35 cellular contexts compared by ENCODE assay signal in genomic region chr12:96167492-96167891, GRCh38.
"Had no signal": no experiment of that assay in that cellular context is flagged by ENCODE, and none has a peak within 500 bp of the region (broad histone marks: within the 10 kb centered on the region; RNA-seq: fewer than 3 reads in every experiment).

No MANE protein-coding gene starts in this region.

- H3K27ac ChIP-seq: ascending aorta, Peyer's patch, VCaP had no signal

- H3K4me3 Mint-ChIP-seq: activated B cell treated with CpG ODN at 0.5 μM for 24 hours; activated CD4-positive, alpha-beta memory T cell treated with anti-CD3 and anti-CD28 coated beads, Interleukin-2, amount 10 ng/mL, durations not matched to agents 7 days and 5 days; activated CD8-positive, alpha-beta memory T cell treated with anti-CD3 and anti-CD28 coated beads, Interleukin-2, amount 10 ng/mL, durations not matched to agents 7 days and 5 days; activated naive CD4-positive, alpha-beta T cell treated with anti-CD3 and anti-CD28 coated beads, Interleukin-2, amount 10 ng/mL, durations not matched to agents 7 days and 5 days; activated naive CD8-positive, alpha-beta T cell had no signal

- H3K27me3 ChIP-seq: ascending aorta, MG63, Peyer's patch had no signal

- H3K36me3 ChIP-seq: ascending aorta, MG63, Peyer's patch had no signal

- H3K27me3 Mint-ChIP-seq: activated B cell treated with CpG ODN at 0.5 μM for 24 hours; activated CD4-positive, alpha-beta memory T cell treated with anti-CD3 and anti-CD28 coated beads, Interleukin-2, amount 10 ng/mL, durations not matched to agents 7 days and 5 days had no signal

- ATAC-seq: activated CD8-positive, alpha-beta memory T cell treated with anti-CD3 and anti-CD28 coated beads, Interleukin-2, amount 10 ng/mL, durations not matched to agents 7 days and 5 days; PC-3 had no signal

- H3K4me3 ChIP-seq: ascending aorta, MG63, Peyer's patch had no signal

- H3K4me1 ChIP-seq: ascending aorta, Peyer's patch had no signal

- DNase-seq: activated B cell treated with CpG ODN at 0.5 μM for 24 hours; activated CD4-positive, alpha-beta memory T cell treated with anti-CD3 and anti-CD28 coated beads, Interleukin-2, amount 10 ng/mL, durations not matched to agents 7 days and 5 days; activated CD4-positive, alpha-beta T cell treated with anti-CD3 and anti-CD28 coated beads for 4 hours; activated CD4-positive, alpha-beta T cell treated with anti-CD3 and anti-CD28 coated beads, Interleukin-2, amount 50 U/mL, for 1 hour; activated CD4-positive, CD25-positive, alpha-beta regulatory T cell treated with anti-CD3 and anti-CD28 coated beads, Interleukin-2, amount 50 U/mL, for 72 hours; activated CD8-positive, alpha-beta memory T cell treated with anti-CD3 and anti-CD28 coated beads for 24 hours; activated CD8-positive, alpha-beta memory T cell treated with anti-CD3 and anti-CD28 coated beads, Interleukin-2, amount 10 ng/mL, durations not matched to agents 7 days and 5 days; activated CD8-positive, alpha-beta memory T cell treated with anti-CD3 and anti-CD28 coated beads, Interleukin-2, amount 50 U/mL, for 48 hours; activated effector memory CD4-positive, alpha-beta T cell treated with Interleukin-2 at 50 U/mL for 16 hours; activated naive CD4-positive, alpha-beta T cell treated with anti-CD3 and anti-CD28 coated beads, Interleukin-2, amount 10 ng/mL, durations not matched to agents 7 days and 5 days; activated T-cell treated with anti-CD3 and anti-CD28 coated beads, Interleukin-2, amount 50 U/mL, for 48 hours; amygdala; Kasumi-1; KG1; MG63; NCI-H1048; NCI-H146; NCI-H187; NCI-H2029 treated with DMSO at 0.1 percent for 48 hours; NCI-H2107; NCI-H2171; NCI-H510A; NCI-H526; NCI-H748 treated with DMSO at 0.1 percent for 48 hours; NK-92 treated with Interleukin-12 subunit alpha and Interleukin-12 subunit beta, amount 100 ng/mL, for 24 hours; PC-3; Peyer's patch; RPMI8226; SW 1271; T-helper 1 cell; T-helper 2 cell; T-helper 9 cell had no signal

- H3K9me3 Mint-ChIP-seq: activated B cell treated with CpG ODN at 0.5 μM for 24 hours had no signal

- H3K27ac Mint-ChIP-seq: activated B cell treated with CpG ODN at 0.5 μM for 24 hours; activated CD4-positive, alpha-beta memory T cell treated with anti-CD3 and anti-CD28 coated beads, Interleukin-2, amount 10 ng/mL, durations not matched to agents 7 days and 5 days; activated CD8-positive, alpha-beta memory T cell treated with anti-CD3 and anti-CD28 coated beads, Interleukin-2, amount 10 ng/mL, durations not matched to agents 7 days and 5 days; activated naive CD4-positive, alpha-beta T cell treated with anti-CD3 and anti-CD28 coated beads, Interleukin-2, amount 10 ng/mL, durations not matched to agents 7 days and 5 days; activated naive CD8-positive, alpha-beta T cell had no signal

- H3K36me3 Mint-ChIP-seq: activated CD8-positive, alpha-beta memory T cell treated with anti-CD3 and anti-CD28 coated beads, Interleukin-2, amount 10 ng/mL, durations not matched to agents 7 days and 5 days; activated naive CD8-positive, alpha-beta T cell had no signal

- H3K4me1 Mint-ChIP-seq: activated CD4-positive, alpha-beta memory T cell treated with anti-CD3 and anti-CD28 coated beads, Interleukin-2, amount 10 ng/mL, durations not matched to agents 7 days and 5 days; activated CD8-positive, alpha-beta memory T cell treated with anti-CD3 and anti-CD28 coated beads, Interleukin-2, amount 10 ng/mL, durations not matched to agents 7 days and 5 days; activated naive CD4-positive, alpha-beta T cell treated with anti-CD3 and anti-CD28 coated beads, Interleukin-2, amount 10 ng/mL, durations not matched to agents 7 days and 5 days had no signal

- H3K9me3 ChIP-seq: ascending aorta, MG63, Peyer's patch had no signal
